In the genomic region with DNA sequence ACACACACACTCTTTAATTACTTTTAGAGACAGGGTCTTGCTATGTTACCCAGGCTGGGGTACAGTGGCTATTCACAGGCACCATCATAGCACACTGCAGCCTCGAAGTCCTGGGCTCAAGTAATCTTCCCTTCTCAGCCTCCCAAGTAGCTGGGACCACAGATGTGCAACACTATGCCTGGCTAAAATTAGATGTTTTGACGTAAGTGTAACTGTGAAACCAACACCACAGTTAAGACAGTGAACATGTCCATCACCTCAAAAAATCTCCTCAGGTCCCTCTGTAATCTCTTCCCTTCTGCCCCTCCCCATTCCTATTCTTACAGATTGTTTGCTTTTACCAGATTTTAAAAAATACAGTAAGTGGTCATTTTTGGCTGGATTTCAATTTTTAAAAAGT, we compare ENCODE assay signal across 26 cellular contexts.
"Had no signal": no experiment of that assay in that cellular context is flagged by ENCODE, and none has a peak within 500 bp of the region (broad histone marks: within the 10 kb centered on the region; RNA-seq: fewer than 3 reads in every experiment).

No MANE protein-coding gene starts in this region.

- H3K4me3 ChIP-seq: gastrocnemius medialis, lower lobe of right lung, mucosa of descending colon, neural progenitor cell, right lobe of liver, thoracic aorta, tibial nerve, upper lobe of left lung had no signal

- H3K4me3 Mint-ChIP-seq: dendritic cell treated with granulocyte-macrophage colony-stimulating factor and Interleukin-4, amounts not matched to agents 40 ng/mL and 50 ng/mL, for 4 days; endodermal cell; memory B cell; naive B cell; nephron; neural progenitor cell; stimulated activated naive B cell treated with anti-CD40 and anti-IgM and Interleukin-4, amounts not matched to agents 10 μg/mL and 1 μg/mL and 100 μg/mL, for 72 hours; stimulated activated naive CD8-positive, alpha-beta T cell treated with anti-CD3 and anti-CD28 coated beads, Interleukin-15, Interleukin-2, amounts not matched to agents 100 ng/mL and 50 ng/mL, for 24 hours had no signal

- ATAC-seq: esophagus mucosa; gastrocnemius medialis; left ventricle myocardium superior; lower lobe of right lung; mucosa of descending colon; right lobe of liver; stimulated activated naive B cell treated with anti-CD40 and anti-IgM and Interleukin-4, amounts not matched to agents 10 μg/mL and 1 μg/mL and 100 μg/mL, for 72 hours had no signal

- DNase-seq: effector CD8-positive, alpha-beta T cell; endodermal cell; foreskin fibroblast; gastrocnemius medialis; head of caudate nucleus; left ventricle myocardium superior; lower lobe of right lung; mucosa of descending colon; naive B cell; right lobe of liver; small intestine; stimulated activated CD4-positive, alpha-beta T cell treated with anti-CD3 and anti-CD28 coated beads, Interleukin-15, amount 100 ng/mL, for 24 hours; stimulated activated CD4-positive, alpha-beta T cell treated with anti-CD3 and anti-CD28 coated beads, Interleukin-2, amount 100 ng/mL, for 48 hours; stimulated activated naive B cell treated with anti-CD40 and anti-IgM and Interleukin-4, amounts not matched to agents 10 μg/mL and 1 μg/mL and 100 μg/mL, for 72 hours; upper lobe of left lung had no signal

- H3K27ac Mint-ChIP-seq: dendritic cell treated with granulocyte-macrophage colony-stimulating factor and Interleukin-4, amounts not matched to agents 40 ng/mL and 50 ng/mL, for 4 days; endodermal cell; memory B cell; nephron; neural progenitor cell; progenitor cell of endocrine pancreas; stimulated activated naive B cell treated with anti-CD40 and anti-IgM and Interleukin-4, amounts not matched to agents 10 μg/mL and 1 μg/mL and 100 μg/mL, for 72 hours; stimulated activated naive CD8-positive, alpha-beta T cell treated with anti-CD3 and anti-CD28 coated beads, Interleukin-15, Interleukin-2, amounts not matched to agents 100 ng/mL and 50 ng/mL, for 24 hours had no signal

- H3K36me3 ChIP-seq: gastrocnemius medialis, lower lobe of right lung, neural progenitor cell, upper lobe of left lung had no signal

- H3K27me3 Mint-ChIP-seq: dendritic cell treated with granulocyte-macrophage colony-stimulating factor and Interleukin-4, amounts not matched to agents 40 ng/mL and 50 ng/mL, for 4 days; memory B cell; naive B cell; progenitor cell of endocrine pancreas; stimulated activated naive B cell treated with anti-CD40 and anti-IgM and Interleukin-4, amounts not matched to agents 10 μg/mL and 1 μg/mL and 100 μg/mL, for 72 hours; stimulated activated naive CD8-positive, alpha-beta T cell treated with anti-CD3 and anti-CD28 coated beads, Interleukin-15, Interleukin-2, amounts not matched to agents 100 ng/mL and 50 ng/mL, for 24 hours had no signal

- H3K9me3 ChIP-seq: gastrocnemius medialis, lower lobe of right lung, mucosa of descending colon, right lobe of liver, thoracic aorta, tibial nerve, upper lobe of left lung had no signal

- H3K27ac ChIP-seq: epithelial cell of prostate, gastrocnemius medialis, lower lobe of right lung, neural progenitor cell, parathyroid adenoma, right lobe of liver, thoracic aorta, tibial nerve, upper lobe of left lung had no signal

- H3K4me1 Mint-ChIP-seq: endodermal cell; memory B cell; naive B cell; nephron; stimulated activated naive B cell treated with anti-CD40 and anti-IgM and Interleukin-4, amounts not matched to agents 10 μg/mL and 1 μg/mL and 100 μg/mL, for 72 hours had no signal

- H3K27me3 ChIP-seq: gastrocnemius medialis, neural progenitor cell, right lobe of liver, tibial nerve, upper lobe of left lung had no signal

- H3K9me3 Mint-ChIP-seq: dendritic cell treated with granulocyte-macrophage colony-stimulating factor and Interleukin-4, amounts not matched to agents 40 ng/mL and 50 ng/mL, for 4 days; endodermal cell; memory B cell; naive B cell; nephron; neural progenitor cell; stimulated activated naive B cell treated with anti-CD40 and anti-IgM and Interleukin-4, amounts not matched to agents 10 μg/mL and 1 μg/mL and 100 μg/mL, for 72 hours; stimulated activated naive CD8-positive, alpha-beta T cell treated with anti-CD3 and anti-CD28 coated beads, Interleukin-15, Interleukin-2, amounts not matched to agents 100 ng/mL and 50 ng/mL, for 24 hours had no signal

- H3K4me1 ChIP-seq: gastrocnemius medialis, lower lobe of right lung, parathyroid adenoma, right lobe of liver, upper lobe of left lung had no signal
